ENCODE assay signal across 1 cellular context in the genomic region with DNA sequence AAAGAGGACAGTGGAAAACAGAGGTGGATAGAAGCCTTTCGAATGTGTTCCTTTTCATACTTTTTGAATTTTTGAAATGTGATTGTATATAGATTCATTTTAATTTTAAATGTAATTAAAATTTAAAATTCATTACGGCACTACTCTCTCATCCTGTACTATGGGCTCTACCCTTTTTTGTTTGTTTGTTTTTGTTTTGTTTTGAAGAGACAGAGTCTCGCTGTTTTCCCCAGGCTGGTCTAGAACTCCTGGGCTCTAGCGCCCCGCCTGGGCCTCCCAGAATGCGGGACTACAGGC.
TF ChIP-seq lines count a peak whose summit lies in the region.

No MANE protein-coding gene starts in this region.

TF ChIP-seq in GM23338, 12 proteins besides CTCF, POLR2A, EP300 and RAD21 (continued from another document):
- TF ChIP-seq, protein P1, sequence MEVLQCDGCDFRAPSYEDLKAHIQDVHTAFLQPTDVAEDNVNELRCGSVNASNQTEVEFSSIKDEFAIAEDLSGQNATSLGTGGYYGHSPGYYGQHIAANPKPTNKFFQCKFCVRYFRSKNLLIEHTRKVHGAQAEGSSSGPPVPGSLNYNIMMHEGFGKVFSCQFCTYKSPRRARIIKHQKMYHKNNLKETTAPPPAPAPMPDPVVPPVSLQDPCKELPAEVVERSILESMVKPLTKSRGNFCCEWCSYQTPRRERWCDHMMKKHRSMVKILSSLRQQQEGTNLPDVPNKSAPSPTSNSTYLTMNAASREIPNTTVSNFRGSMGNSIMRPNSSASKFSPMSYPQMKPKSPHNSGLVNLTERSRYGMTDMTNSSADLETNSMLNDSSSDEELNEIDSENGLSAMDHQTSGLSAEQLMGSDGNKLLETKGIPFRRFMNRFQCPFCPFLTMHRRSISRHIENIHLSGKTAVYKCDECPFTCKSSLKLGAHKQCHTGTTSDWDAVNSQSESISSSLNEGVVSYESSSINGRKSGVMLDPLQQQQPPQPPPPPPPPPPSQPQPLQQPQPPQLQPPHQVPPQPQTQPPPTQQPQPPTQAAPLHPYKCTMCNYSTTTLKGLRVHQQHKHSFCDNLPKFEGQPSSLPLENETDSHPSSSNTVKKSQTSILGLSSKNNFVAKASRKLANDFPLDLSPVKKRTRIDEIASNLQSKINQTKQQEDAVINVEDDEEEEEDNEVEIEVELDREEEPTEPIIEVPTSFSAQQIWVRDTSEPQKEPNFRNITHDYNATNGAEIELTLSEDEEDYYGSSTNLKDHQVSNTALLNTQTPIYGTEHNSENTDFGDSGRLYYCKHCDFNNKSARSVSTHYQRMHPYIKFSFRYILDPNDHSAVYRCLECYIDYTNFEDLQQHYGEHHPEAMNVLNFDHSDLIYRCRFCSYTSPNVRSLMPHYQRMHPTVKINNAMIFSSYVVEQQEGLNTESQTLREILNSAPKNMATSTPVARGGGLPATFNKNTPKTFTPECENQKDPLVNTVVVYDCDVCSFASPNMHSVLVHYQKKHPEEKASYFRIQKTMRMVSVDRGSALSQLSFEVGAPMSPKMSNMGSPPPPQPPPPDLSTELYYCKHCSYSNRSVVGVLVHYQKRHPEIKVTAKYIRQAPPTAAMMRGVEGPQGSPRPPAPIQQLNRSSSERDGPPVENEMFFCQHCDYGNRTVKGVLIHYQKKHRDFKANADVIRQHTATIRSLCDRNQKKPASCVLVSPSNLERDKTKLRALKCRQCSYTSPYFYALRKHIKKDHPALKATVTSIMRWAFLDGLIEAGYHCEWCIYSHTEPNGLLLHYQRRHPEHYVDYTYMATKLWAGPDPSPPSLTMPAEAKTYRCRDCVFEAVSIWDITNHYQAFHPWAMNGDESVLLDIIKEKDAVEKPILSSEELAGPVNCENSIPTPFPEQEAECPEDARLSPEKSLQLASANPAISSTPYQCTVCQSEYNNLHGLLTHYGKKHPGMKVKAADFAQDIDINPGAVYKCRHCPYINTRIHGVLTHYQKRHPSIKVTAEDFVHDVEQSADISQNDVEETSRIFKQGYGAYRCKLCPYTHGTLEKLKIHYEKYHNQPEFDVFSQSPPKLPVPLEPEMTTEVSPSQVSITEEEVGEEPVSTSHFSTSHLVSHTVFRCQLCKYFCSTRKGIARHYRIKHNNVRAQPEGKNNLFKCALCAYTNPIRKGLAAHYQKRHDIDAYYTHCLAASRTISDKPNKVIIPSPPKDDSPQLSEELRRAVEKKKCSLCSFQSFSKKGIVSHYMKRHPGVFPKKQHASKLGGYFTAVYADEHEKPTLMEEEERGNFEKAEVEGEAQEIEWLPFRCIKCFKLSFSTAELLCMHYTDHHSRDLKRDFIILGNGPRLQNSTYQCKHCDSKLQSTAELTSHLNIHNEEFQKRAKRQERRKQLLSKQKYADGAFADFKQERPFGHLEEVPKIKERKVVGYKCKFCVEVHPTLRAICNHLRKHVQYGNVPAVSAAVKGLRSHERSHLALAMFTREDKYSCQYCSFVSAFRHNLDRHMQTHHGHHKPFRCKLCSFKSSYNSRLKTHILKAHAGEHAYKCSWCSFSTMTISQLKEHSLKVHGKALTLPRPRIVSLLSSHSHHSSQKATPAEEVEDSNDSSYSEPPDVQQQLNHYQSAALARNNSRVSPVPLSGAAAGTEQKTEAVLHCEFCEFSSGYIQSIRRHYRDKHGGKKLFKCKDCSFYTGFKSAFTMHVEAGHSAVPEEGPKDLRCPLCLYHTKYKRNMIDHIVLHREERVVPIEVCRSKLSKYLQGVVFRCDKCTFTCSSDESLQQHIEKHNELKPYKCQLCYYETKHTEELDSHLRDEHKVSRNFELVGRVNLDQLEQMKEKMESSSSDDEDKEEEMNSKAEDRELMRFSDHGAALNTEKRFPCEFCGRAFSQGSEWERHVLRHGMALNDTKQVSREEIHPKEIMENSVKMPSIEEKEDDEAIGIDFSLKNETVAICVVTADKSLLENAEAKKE (CRISPR knock-in tag; IDR thresholded peaks at IDR 0.05) = no peak
- TF ChIP-seq NANOG (IDR thresholded peaks at IDR 0.05; ENCODE audit: borderline replicate concordance) (no peak), JUNB (IDR thresholded peaks at IDR 0.05; ENCODE audit: unreplicated experiment) (no peak)
- TF ChIP-seq, protein P2, sequence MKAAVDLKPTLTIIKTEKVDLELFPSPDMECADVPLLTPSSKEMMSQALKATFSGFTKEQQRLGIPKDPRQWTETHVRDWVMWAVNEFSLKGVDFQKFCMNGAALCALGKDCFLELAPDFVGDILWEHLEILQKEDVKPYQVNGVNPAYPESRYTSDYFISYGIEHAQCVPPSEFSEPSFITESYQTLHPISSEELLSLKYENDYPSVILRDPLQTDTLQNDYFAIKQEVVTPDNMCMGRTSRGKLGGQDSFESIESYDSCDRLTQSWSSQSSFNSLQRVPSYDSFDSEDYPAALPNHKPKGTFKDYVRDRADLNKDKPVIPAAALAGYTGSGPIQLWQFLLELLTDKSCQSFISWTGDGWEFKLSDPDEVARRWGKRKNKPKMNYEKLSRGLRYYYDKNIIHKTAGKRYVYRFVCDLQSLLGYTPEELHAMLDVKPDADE (IDR thresholded peaks at IDR 0.05) = no peak
